In the genomic region with DNA sequence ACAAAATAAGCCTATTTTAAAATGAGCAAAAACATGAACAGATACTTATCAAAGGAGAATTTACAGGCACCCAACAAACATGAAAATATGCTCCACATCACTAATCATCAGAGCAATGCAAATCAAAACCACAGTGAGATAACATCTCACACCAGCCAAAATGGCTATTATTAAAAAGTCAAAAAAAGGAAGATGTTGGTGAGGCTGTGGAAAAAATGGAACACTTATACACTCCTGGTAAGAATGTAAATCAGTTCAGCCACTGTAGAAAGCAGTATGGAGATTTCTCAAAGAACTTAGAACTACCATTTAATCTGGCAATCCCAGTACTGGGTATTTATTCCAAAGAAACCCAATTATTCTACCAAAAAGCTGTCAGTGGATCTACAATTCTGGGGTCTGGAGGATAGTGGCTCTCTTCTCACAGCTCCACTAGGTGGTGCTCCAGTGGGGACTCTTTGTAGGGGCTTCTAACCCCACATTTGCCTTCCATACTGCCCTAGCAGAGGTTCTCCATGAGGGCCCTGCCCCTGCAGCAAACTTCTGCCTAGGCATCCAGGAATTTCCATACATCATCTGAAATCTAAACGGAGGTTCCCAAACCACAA, we compare ENCODE assay signal across 22 cellular contexts. TPM values are rescaled to one million over a fixed set of nuclear protein-coding genes. Genes with fewer than 3 reads are reported as not detected.
DNase-seq lines count a peak whose midpoint lies in the region; ATAC-seq, FAIRE-seq and TF ChIP-seq lines count a peak whose summit lies in the region.
"Had no signal": no experiment of that assay in that cellular context is flagged by ENCODE, and none has a peak within 500 bp of the region (broad histone marks: within the 10 kb centered on the region; RNA-seq: fewer than 3 reads in every experiment).

No MANE protein-coding gene starts in this region.

- no peaks in the 10 kb centered on the region for H3K9me2 ChIP-seq in DOHH2 (replicated peaks; ENCODE audit: control insufficient read depth, low read length)
- no peaks in the 10 kb centered on the region for H3K9me2 ChIP-seq in Loucy (replicated peaks; ENCODE audit: low read depth, low read length)
- no peaks in the 10 kb centered on the region for H3K9me2 ChIP-seq in SU-DHL-6 (replicated peaks; ENCODE audit: insufficient read depth, low read length)

- peaks cover 18% of the 10 kb centered on the region for H3K9me3 Mint-ChIP-seq in natural killer cell treated with Interleukin-12 subunit alpha and Interleukin-12 subunit beta and Interleukin-15 and Interleukin-18, amount 100 ng/mL, for 72 hours
- peaks cover 11 to 20% of the 10 kb centered on the region in 2 donors for H3K9me3 Mint-ChIP-seq in natural killer cell

- H3K4me3 ChIP-seq in DOHH2 (ENCODE audit: low read length): peak overlapping the region; percentile 41
- no peak overlapping the region for H3K4me3 ChIP-seq in Loucy (ENCODE audit: low read length, poor library complexity, severe bottlenecking)
- H3K4me3 ChIP-seq in SU-DHL-6 (ENCODE audit: insufficient read depth, low read length, poor library complexity, severe bottlenecking): no peak overlapping the region

- intact Hi-C loops in natural killer cell (cut with micrococcal nuclease): no loop called here

- H3K27me3 ChIP-seq in DOHH2 (ENCODE audit: control insufficient read depth, low read length) (no peaks in the 10 kb centered on the region), Loucy (ENCODE audit: insufficient read depth, low read length, poor library complexity, severe bottlenecking) (no peaks in the 10 kb centered on the region), SU-DHL-6 (ENCODE audit: low read length) (no peaks in the 10 kb centered on the region)
- H3K27me3 ChIP-seq: BE2C had no signal

- H4K20me1 ChIP-seq in DOHH2 (ENCODE audit: control insufficient read depth, insufficient read depth, low read depth, low read length) (no peaks in the 10 kb centered on the region), Loucy (ENCODE audit: insufficient read depth, low read length, poor library complexity, severe bottlenecking) (no peaks in the 10 kb centered on the region), SU-DHL-6 (ENCODE audit: low read depth, low read length) (no peaks in the 10 kb centered on the region)

- peaks cover 8% of the 10 kb centered on the region; the same call in 1 of the 2 replicates for H3K36me3 ChIP-seq in DOHH2 (ENCODE audit: control insufficient read depth, low read length)
- H3K36me3 ChIP-seq in Loucy (ENCODE audit: insufficient read depth, low read length): no peaks in the 10 kb centered on the region
- H3K36me3 ChIP-seq in SU-DHL-6 (ENCODE audit: low read length): peaks cover 15% of the 10 kb centered on the region; the same call in 1 of the 2 replicates
- H3K36me3 ChIP-seq: BE2C had no signal

- H3K27me3 Mint-ChIP-seq in natural killer cell treated with Interleukin-12 subunit alpha and Interleukin-12 subunit beta and Interleukin-15 and Interleukin-18, amount 100 ng/mL, for 72 hours: peaks cover 0 to 2% of the 10 kb centered on the region in 2 donors
- peaks cover 0 to 5% of the 10 kb centered on the region in 2 donors for H3K27me3 Mint-ChIP-seq in natural killer cell (ENCODE audit: low read depth in 2 of 2)

- H3K4me1 ChIP-seq in DOHH2 (ENCODE audit: control insufficient read depth, low read length) (peaks cover 40% of the 10 kb centered on the region), Loucy (ENCODE audit: insufficient read depth, low read length, poor library complexity, severe bottlenecking) (no peaks in the 10 kb centered on the region)
- H3K4me1 ChIP-seq: BE2C had no signal

- no peak for DNase-seq in natural killer cell treated with Interleukin-12 subunit alpha and Interleukin-12 subunit beta and Interleukin-15 and Interleukin-18, amount 100 ng/mL, for 72 hours (ENCODE audit: low spot score)
- DNase-seq in GOT3 (lab: John Stamatoyannopoulos, UW) (no peak), natural killer cell (no peak)
- DNase-seq: ACHN; BE2C; CD4-positive, alpha-beta memory T cell; DMS153; DMS79; EL; HCEC 1CT; Kasumi-1; KBM-7 had no signal

- peaks cover 0 to 2% of the 10 kb centered on the region in 2 donors for H3K4me1 Mint-ChIP-seq in natural killer cell treated with Interleukin-12 subunit alpha and Interleukin-12 subunit beta and Interleukin-15 and Interleukin-18, amount 100 ng/mL, for 72 hours (ENCODE audit: low read depth in 2 of 2)
- peaks cover 0 to 6% of the 10 kb centered on the region in 2 donors for H3K4me1 Mint-ChIP-seq in natural killer cell
- H3K4me1 Mint-ChIP-seq: CD14-positive monocyte; CD4-positive, alpha-beta memory T cell had no signal

- peak; percentile 94 for FAIRE-seq in endometrium (lab: Jason Lieb, UNC)
- FAIRE-seq: A204.1, GM12891, HepG2 had no signal

- H3K27ac ChIP-seq in DOHH2 (ENCODE audit: low read depth, low read length) (peak overlapping the region; percentile 62), SU-DHL-6 (ENCODE audit: low read depth, low read length) (peak overlapping the region; percentile 87)

- peaks cover 26% of the 10 kb centered on the region for H3K36me3 Mint-ChIP-seq in natural killer cell treated with Interleukin-12 subunit alpha and Interleukin-12 subunit beta and Interleukin-15 and Interleukin-18, amount 100 ng/mL, for 72 hours
- peaks cover 11% of the 10 kb centered on the region for H3K36me3 Mint-ChIP-seq in natural killer cell
- H3K36me3 Mint-ChIP-seq: CD14-positive monocyte, IgD-negative memory B cell had no signal

- TF ChIP-seq CTCF in DOHH2 (IDR thresholded peaks at IDR 0.05; ENCODE audit: low read depth, low read length, poor library complexity, severe bottlenecking) (peak; percentile 37), Loucy (conservative IDR thresholded peaks at IDR 0.05; ENCODE audit: low read length) (peak; percentile 29; the same call in 1 of the 2 replicates), SU-DHL-6 (IDR thresholded peaks at IDR 0.05; ENCODE audit: insufficient read depth, low read length, poor library complexity, severe bottlenecking) (no peak), natural killer cell (IDR thresholded peaks at IDR 0.05) (no peak)

- H3K79me2 ChIP-seq in DOHH2 (ENCODE audit: control insufficient read depth, low read length) (no peaks in the 10 kb centered on the region), Loucy (ENCODE audit: insufficient read depth, low read length) (no peaks in the 10 kb centered on the region), SU-DHL-6 (ENCODE audit: insufficient read depth, low read length) (no peaks in the 10 kb centered on the region)

- H3F3A ChIP-seq in DOHH2 (ENCODE audit: control insufficient read depth, insufficient read depth) (peaks cover 3% of the 10 kb centered on the region), Loucy (ENCODE audit: low read depth) (no peaks in the 10 kb centered on the region), SU-DHL-6 (ENCODE audit: insufficient read depth) (peaks cover 19% of the 10 kb centered on the region)

- no peak overlapping the region for H3K27ac Mint-ChIP-seq in natural killer cell treated with Interleukin-12 subunit alpha and Interleukin-12 subunit beta and Interleukin-15 and Interleukin-18, amount 100 ng/mL, for 72 hours
- no peak overlapping the region for H3K27ac Mint-ChIP-seq in natural killer cell
- H3K27ac Mint-ChIP-seq: CD14-positive monocyte; CD4-positive, alpha-beta memory T cell; IgD-negative memory B cell had no signal

- H3K4me3 Mint-ChIP-seq in natural killer cell treated with Interleukin-12 subunit alpha and Interleukin-12 subunit beta and Interleukin-15 and Interleukin-18, amount 100 ng/mL, for 72 hours: no peak overlapping the region
- no peak overlapping the region for H3K4me3 Mint-ChIP-seq in natural killer cell
- H3K4me3 Mint-ChIP-seq: CD14-positive monocyte; CD4-positive, alpha-beta memory T cell had no signal

- H3K9ac ChIP-seq in Loucy (ENCODE audit: low read depth, low read length, poor library complexity, severe bottlenecking) (no peak overlapping the region), SU-DHL-6 (ENCODE audit: low read length) (no peak overlapping the region)

- H2AFZ ChIP-seq in Loucy (ENCODE audit: low read length) (no peak overlapping the region), SU-DHL-6 (ENCODE audit: low read depth, low read length, severe bottlenecking) (no peak overlapping the region)

- H3K9me3 ChIP-seq in DOHH2 (ENCODE audit: control insufficient read depth, insufficient read depth, low read length) (peaks cover 47% of the 10 kb centered on the region), Loucy (ENCODE audit: insufficient read depth, low read depth, low read length) (peaks cover 16% of the 10 kb centered on the region; the same call in 1 of the 2 replicates), SU-DHL-6 (ENCODE audit: insufficient read depth, low read length) (peaks cover 59% of the 10 kb centered on the region)
- H3K9me3 ChIP-seq: BE2C had no signal

- H3K4me2 ChIP-seq in DOHH2 (ENCODE audit: low read length) (peak overlapping the region; percentile 55), Loucy (ENCODE audit: low read depth, low read length, poor library complexity, severe bottlenecking) (no peak overlapping the region), SU-DHL-6 (ENCODE audit: low read depth, low read length, poor library complexity, severe bottlenecking) (peak overlapping the region; percentile 49)

- ATAC-seq in natural killer cell treated with Interleukin-12 subunit alpha and Interleukin-12 subunit beta and Interleukin-15 and Interleukin-18, amount 100 ng/mL, for 72 hours: no peak
- ATAC-seq in GM21737 (IDR thresholded peaks at IDR 0.05; ENCODE audit: unreplicated experiment): no peak
- no peak for ATAC-seq in natural killer cell
- ATAC-seq: HepG2 had no signal

RNA-seq across cellular contexts. Expression of gene ZNF732, which starts 9.1 kb away (rescaled TPM):
- total RNA-seq in natural killer cell treated with Interleukin-12 subunit alpha and Interleukin-12 subunit beta and Interleukin-15 and Interleukin-18, amount 100 ng/mL, for 72 hours: not detected
- total RNA-seq in natural killer cell: not detected
- total RNA-seq: CD4-positive, alpha-beta memory T cell; HepG2 had no signal

RNA-seq across cellular contexts. Expression of gene ZNF141, which starts 23.2 kb away (rescaled TPM):
- 10 to 100 TPM; 26.5 to 37.6 TPM for total RNA-seq in natural killer cell treated with Interleukin-12 subunit alpha and Interleukin-12 subunit beta and Interleukin-15 and Interleukin-18, amount 100 ng/mL, for 72 hours
- 10 to 100 TPM; 20.1 to 24.4 (median 23.6) TPM for total RNA-seq in natural killer cell
- total RNA-seq: HepG2 had no signal

Comparison
In these comparisons a context has a peak if more than half of its experiments do, and no peak if none do; other contexts are left out.
1. CTCF ChIP-seq: peak in DOHH2 (single experiment) and Loucy (single experiment); none in SU-DHL-6 (single experiment) and natural killer cell (single experiment).